ENCODE assay signal across 8 cellular contexts in genomic region chr20:10511507-10512231, GRCh38.
A peak's percentile ranks its signal among the peaks of the same experiment; 100 is the strongest.
DNase-seq lines count a peak whose midpoint lies in the region; ATAC-seq and TF ChIP-seq lines count a peak whose summit lies in the region.

No MANE protein-coding gene starts in this region.

- H3K4me3 ChIP-seq in ascending aorta (no peak overlapping the region), skin epidermis (no peak overlapping the region)

- POLR2A ChIA-PET in T-cell (lab: Charles Lee), result no interaction called here

- TF ChIP-seq CTCF in ascending aorta (IDR thresholded peaks at IDR 0.05), result no peak

- peaks cover 10% of the 10 kb centered on the region for H3K36me3 Mint-ChIP-seq in T-cell

- H3K36me3 ChIP-seq in KOPT-K1 (ENCODE audit: insufficient read depth, low read length) (no peaks in the 10 kb centered on the region), ascending aorta (no peaks in the 10 kb centered on the region)

- peak overlapping the region; percentile 21 to 43 (median 25) for H3K4me3 Mint-ChIP-seq in T-cell

- CTCF ChIA-PET in T-cell (lab: Charles Lee), result no interaction called here

- DNase-seq in GM04504 (ENCODE audit: low read depth), result peak; percentile 95
- peak; percentile 98 for DNase-seq in H4 (ENCODE audit: low spot score)
- peak in 33 of 34 experiments; percentile 8 to 58 (median 35) for DNase-seq in T-cell
- DNase-seq in ascending aorta (ENCODE audit: low spot score in 2 of 2), result peak; percentile 76 to 95
- peak; percentile 20 to 47 for DNase-seq in hippocampal formation (lab: John Stamatoyannopoulos, UW)
- no peak for DNase-seq in NCI-H1048 (lab: John Stamatoyannopoulos, UW)

- peak overlapping the region; percentile 66 to 70 for H3K27ac Mint-ChIP-seq in T-cell

- H3K27ac ChIP-seq in KOPT-K1 (ENCODE audit: low read depth, low read length, poor library complexity, severe bottlenecking) (peak overlapping the region; percentile 66), ascending aorta (peak overlapping the region; percentile 66 to 77), skin epidermis (peak overlapping the region in 18 of 21 experiments; percentile 10 to 73 (median 50))

- no peaks in the 10 kb centered on the region for H3K27me3 Mint-ChIP-seq in T-cell

- H3K4me1 Mint-ChIP-seq in T-cell, result peaks cover 28 to 34% (median 29%) of the 10 kb centered on the region in 3 donors

- H3K27me3 ChIP-seq in ascending aorta, result no peaks in the 10 kb centered on the region

- intact Hi-C loops in ascending aorta (cut with DNase I), result loop anchor here (2.0 to 5.0 kb wide), 3 partner anchors 36 to 161 kb away; partner anchors contain the start of gene JAG1

- peaks cover 16 to 35% of the 10 kb centered on the region in 2 donors for H3K4me1 ChIP-seq in ascending aorta

- H3K9me3 Mint-ChIP-seq in T-cell, result no peaks in the 10 kb centered on the region

- ATAC-seq in T-cell (replicated peaks in 1 of 4), result peak; percentile 74 to 98 (median 89)

- H3K9me3 ChIP-seq in KOPT-K1 (ENCODE audit: insufficient read depth, low read length, poor library complexity, severe bottlenecking) (no peaks in the 10 kb centered on the region), ascending aorta (no peaks in the 10 kb centered on the region)
